18 cellular contexts compared by ENCODE assay signal in genomic region chr10:119247550-119247894, GRCh38. TPM values are rescaled to one million over a fixed set of nuclear protein-coding genes. Genes with fewer than 3 reads are reported as not detected.
DNase-seq lines count a peak whose midpoint lies in the region; ATAC-seq and TF ChIP-seq lines count a peak whose summit lies in the region.
"Had no signal": no experiment of that assay in that cellular context is flagged by ENCODE, and none has a peak within 500 bp of the region (broad histone marks: within the 10 kb centered on the region; RNA-seq: fewer than 3 reads in every experiment).

No MANE protein-coding gene starts in this region.

- H3K4me3 ChIP-seq in HEK293 (ENCODE audit: low read depth, low read length) (no peak overlapping the region), brain microvascular endothelial cell (ENCODE audit: low read depth, low read length) (no peak overlapping the region), muscle layer of duodenum (ENCODE audit: low read depth in 1 of 2, low read length in 2 of 2) (no peak overlapping the region), thoracic aorta (no peak overlapping the region)

- in situ Hi-C loops in brain microvascular endothelial cell (cut with HindIII; ENCODE audit: low pct_ligation_motif_present, low sequenced_read_pairs): no loop called here

- TF ChIP-seq CTCF in HEK293 (tag by site-specific recombination; IDR thresholded peaks at IDR 0.05): no peak
- TF ChIP-seq CTCF in brain microvascular endothelial cell (IDR thresholded peaks at IDR 0.05; ENCODE audit: low read depth, low read length, missing control alignments): no peak
- no peak for TF ChIP-seq CTCF in thoracic aorta (IDR thresholded peaks at IDR 0.05)

- H3K27me3 ChIP-seq in brain microvascular endothelial cell (replicated peaks): no peaks in the 10 kb centered on the region
- H3K27me3 ChIP-seq in muscle layer of duodenum (ENCODE audit: low read depth, low read length): no peaks in the 10 kb centered on the region
- H3K27me3 ChIP-seq in thoracic aorta (replicated peaks; ENCODE audit: insufficient read depth): no peaks in the 10 kb centered on the region

- H3K9me3 ChIP-seq in HEK293 (ENCODE audit: control insufficient read depth, insufficient read depth, low read depth, low read length): no peaks in the 10 kb centered on the region
- no peaks in the 10 kb centered on the region for H3K9me3 ChIP-seq in muscle layer of duodenum (ENCODE audit: control insufficient read depth in 1 of 2, low read length in 2 of 2)
- no peaks in the 10 kb centered on the region for H3K9me3 ChIP-seq in thoracic aorta

- DNase-seq in brain microvascular endothelial cell (no peak), thoracic aorta (ENCODE audit: low spot score) (no peak), mesenteric fat pad (ENCODE audit: low spot score) (no peak), NCI-H187 (lab: John Stamatoyannopoulos, UW) (no peak)
- DNase-seq: activated CD8-positive, alpha-beta T cell treated with anti-CD3 and anti-CD28 coated beads, Interleukin-2, amount 10 ng/mL, durations not matched to agents 7 days and 5 days; activated T-cell treated with anti-CD3 and anti-CD28 coated beads, Interleukin-2, amount 50 U/mL, for 48 hours; AML-193; NCI-H187 treated with DMSO at 0.1 percent for 48 hours; NCI-H446 treated with DMSO at 0.1 percent for 48 hours; SHP77; stimulated activated CD4-positive, alpha-beta T cell treated with anti-CD3 and anti-CD28 coated beads, Interleukin-12 subunit alpha, Interleukin-12 subunit beta, amount 100 ng/mL, for 4 hours; T-helper 17 cell; WERI-Rb-1 had no signal

- CTCF ChIA-PET in HEK293 (lab: Yijun Ruan, JAX): interaction anchor here (0.6 to 2.1 kb wide), 8 partner anchors 20 to 559 kb away, joined by 3 to 6 read pairs (median 3); no protein-coding TSS in a partner anchor

- H3K4me1 ChIP-seq in HEK293 (ENCODE audit: control insufficient read depth, insufficient read depth, low read length) (no peaks in the 10 kb centered on the region), muscle layer of duodenum (ENCODE audit: control insufficient read depth in 1 of 2, insufficient read depth in 2 of 2, low read length in 2 of 2) (peaks cover 14 to 40% of the 10 kb centered on the region in 2 donors), thoracic aorta (ENCODE audit: control insufficient read depth in 1 of 2, low read depth in 2 of 2) (peaks cover 38 to 72% of the 10 kb centered on the region in 2 donors)

- H3K27ac ChIP-seq in HEK293 (ENCODE audit: extremely low read depth, low read depth, low read length) (no peak overlapping the region), brain microvascular endothelial cell (peak overlapping the region; percentile 92), muscle layer of duodenum (ENCODE audit: low read length) (peak overlapping the region; percentile 41), thoracic aorta (peak overlapping the region; percentile 75 to 90)
- H3K27ac ChIP-seq: WERI-Rb-1 had no signal

- no peaks in the 10 kb centered on the region for H3K36me3 ChIP-seq in HEK293 (ENCODE audit: control insufficient read depth in 2 of 2, insufficient read depth in 1 of 2, low read length in 2 of 2)
- H3K36me3 ChIP-seq in brain microvascular endothelial cell (replicated peaks): no peaks in the 10 kb centered on the region
- no peaks in the 10 kb centered on the region for H3K36me3 ChIP-seq in muscle layer of duodenum (ENCODE audit: control insufficient read depth in 1 of 2, insufficient read depth in 2 of 2, low read length in 2 of 2)
- no peaks in the 10 kb centered on the region for H3K36me3 ChIP-seq in thoracic aorta
- H3K36me3 ChIP-seq: WERI-Rb-1 had no signal

- POLR2A ChIA-PET in HEK293 (lab: Yijun Ruan, JAX): no interaction called here

- ATAC-seq in thoracic aorta (ENCODE audit: insufficient number of reproducible peaks, low FRiP score, low read depth) (no peak), HG03097 (IDR thresholded peaks at IDR 0.05; ENCODE audit: low FRiP score, unreplicated experiment) (no peak)
- ATAC-seq: activated CD8-positive, alpha-beta T cell treated with anti-CD3 and anti-CD28 coated beads, Interleukin-2, amount 10 ng/mL, durations not matched to agents 7 days and 5 days; activated naive CD4-positive, alpha-beta T cell treated with anti-CD3 and anti-CD28 coated beads, Interleukin-2, amount 50 U/mL, for 72 hours; HepG2; T-helper 17 cell had no signal

TF ChIP-seq in HEK293, 187 proteins besides CTCF, POLR2A, EP300 and RAD21:
- peak; percentile 54; the same call in 1 of the 2 replicates for TF ChIP-seq PRDM4 (tag by site-specific recombination; IDR thresholded peaks at IDR 0.05)
- no peak for TF ChIP-seq ZSCAN16 (tag by site-specific recombination; IDR thresholded peaks at IDR 0.05)

RNA-seq across cellular contexts. Expression of gene GRK5, which starts 40.2 kb away (rescaled TPM):
- total RNA-seq in thoracic aorta (10 to 100 TPM; 85.3 to 90.2 TPM), mesenteric fat pad (20.2 TPM)
